Comparison of ENCODE assay signal across 8 cellular contexts in genomic region chr16:58026705-58027340, GRCh38. TPM values are rescaled to one million over a fixed set of nuclear protein-coding genes. Genes with fewer than 3 reads are reported as not detected.
A peak's percentile ranks its signal among the peaks of the same experiment; 100 is the strongest.
DNase-seq lines count a peak whose midpoint lies in the region; ATAC-seq and TF ChIP-seq lines count a peak whose summit lies in the region.

No MANE protein-coding gene starts in this region.

- no peaks in the 10 kb centered on the region for H3K36me3 ChIP-seq in BLaER1
- H3K36me3 ChIP-seq in OCI-LY7 (ENCODE audit: insufficient read depth, low read length), result no peaks in the 10 kb centered on the region

- no peak for DNase-seq in OCI-LY7 (ENCODE audit: low spot score)
- DNase-seq in epithelial cell of esophagus (ENCODE audit: low read depth), result no peak
- peak; percentile 57 for DNase-seq in nephron progenitor cell
- no peak for DNase-seq in GF-D8 (lab: John Stamatoyannopoulos, UW)
- DNase-seq in NK-92 (lab: John Stamatoyannopoulos, UW; ENCODE audit: unreplicated experiment), result no peak

- H4K20me1 ChIP-seq in BLaER1, result peaks cover 70% of the 10 kb centered on the region
- H4K20me1 ChIP-seq in OCI-LY7 (ENCODE audit: insufficient read depth, low read length), result no peaks in the 10 kb centered on the region

- peaks cover 57% of the 10 kb centered on the region for H3K27me3 Mint-ChIP-seq in nephron progenitor cell (ENCODE audit: low read depth, poor library complexity)

- peak overlapping the region; percentile 100 for H3K4me2 ChIP-seq in BLaER1
- peak overlapping the region; percentile 95; the same call in 1 of the 2 replicates for H3K4me2 ChIP-seq in OCI-LY7 (ENCODE audit: low read length)

- no peak overlapping the region for H2AFZ ChIP-seq in OCI-LY7 (ENCODE audit: low read length)

- no TSS peak for BruUV-seq in OCI-LY7 (replicated peaks; lab: Mats Ljungman, UMichigan)

- peaks cover 66% of the 10 kb centered on the region for H3K27me3 ChIP-seq in BLaER1

- no peaks in the 10 kb centered on the region for H3K9me2 ChIP-seq in OCI-LY7 (ENCODE audit: insufficient read depth, low read length)

- POLR2A ChIA-PET in OCI-LY7 (lab: Charles Lee), result no interaction called here

- no peaks in the 10 kb centered on the region for H3K9me3 ChIP-seq in BLaER1
- no peaks in the 10 kb centered on the region for H3K9me3 ChIP-seq in OCI-LY7 (ENCODE audit: low read length)

- H3K4me3 Mint-ChIP-seq in nephron progenitor cell, result peak overlapping the region; percentile 71

- H3K79me2 ChIP-seq in OCI-LY7 (ENCODE audit: insufficient read depth, low read depth, low read length), result no peaks in the 10 kb centered on the region

- intact Hi-C loops in OCI-LY7 (cut with micrococcal nuclease; ENCODE audit: unreplicated experiment), result loop anchor here (5.0 kb wide), 1 partner anchor 170 kb away; the partner anchor contains the start of gene CSNK2A2

- no peak overlapping the region for H3K9ac ChIP-seq in BLaER1

- no peaks in the 10 kb centered on the region for H3K9me3 Mint-ChIP-seq in nephron progenitor cell

- TF ChIP-seq CTCF in OCI-LY7 (conservative IDR thresholded peaks at IDR 0.05; ENCODE audit: low read length), result no peak
- TF ChIP-seq CTCF in epithelial cell of esophagus (IDR thresholded peaks at IDR 0.05; ENCODE audit: insufficient read depth, low read depth, low read length, missing control alignments), result no peak
- TF ChIP-seq CTCF in nephron progenitor cell (IDR thresholded peaks at IDR 0.05), result no peak

- H3K4me1 ChIP-seq in BLaER1 (peaks cover 40% of the 10 kb centered on the region), OCI-LY7 (ENCODE audit: insufficient read depth, low read length, poor library complexity, severe bottlenecking) (no peaks in the 10 kb centered on the region)

- no peak for ATAC-seq in GM18870 (IDR thresholded peaks at IDR 0.05; ENCODE audit: unreplicated experiment)
- ATAC-seq in HG03135 (IDR thresholded peaks at IDR 0.05; ENCODE audit: unreplicated experiment), result no peak

- H3K4me1 Mint-ChIP-seq in nephron progenitor cell, result peaks cover 46% of the 10 kb centered on the region

- H3K36me3 Mint-ChIP-seq in nephron progenitor cell (ENCODE audit: low read depth), result no peaks in the 10 kb centered on the region

- H3K27ac ChIP-seq in BLaER1, result no peak overlapping the region
- H3K27ac ChIP-seq in OCI-LY7 (ENCODE audit: low read depth, low read length, poor library complexity, severe bottlenecking), result no peak overlapping the region

- peak overlapping the region; percentile 73 for H3K4me3 ChIP-seq in BLaER1
- no peak overlapping the region for H3K4me3 ChIP-seq in OCI-LY7 (ENCODE audit: low read depth, low read length, poor library complexity, severe bottlenecking)
- peak overlapping the region; percentile 50 for H3K4me3 ChIP-seq in epithelial cell of esophagus (ENCODE audit: low read length)

- no peak overlapping the region for H3K27ac Mint-ChIP-seq in nephron progenitor cell

- CTCF ChIA-PET in OCI-LY7 (lab: Charles Lee; ENCODE audit: unreplicated experiment), result no interaction called here

RNA-seq across cellular contexts. Expression of gene MMP15, which starts 1.3 kb away (rescaled TPM):
- not detected in 2 replicates for total RNA-seq in OCI-LY7 (2014; rRNA removed; shearing (Covaris generic))
- total RNA-seq in OCI-LY7 (2022), result 0.18 and 0.21 TPM in 2 replicates

RNA-seq across cellular contexts. Expression of gene USB1, which starts 25.6 kb away (rescaled TPM):
- total RNA-seq in OCI-LY7 (2014; rRNA removed; shearing (Covaris generic)), result 10.4 and 12.5 TPM in 2 replicates
- 39.5 and 48.3 TPM in 2 replicates for total RNA-seq in OCI-LY7 (2022)

RNA-seq across cellular contexts. Expression of gene ZNF319, which starts 26.4 kb away (rescaled TPM):
- 4.2 and 4.7 TPM in 2 replicates for total RNA-seq in OCI-LY7 (2014; rRNA removed; shearing (Covaris generic))
- 12.7 and 13.0 TPM in 2 replicates for total RNA-seq in OCI-LY7 (2022)

RNA-seq across cellular contexts. Expression of gene CNGB1, which starts 55.9 kb away (rescaled TPM):
- total RNA-seq in OCI-LY7 (2014; rRNA removed; shearing (Covaris generic)), result not detected in 2 replicates
- not detected in 2 replicates for total RNA-seq in OCI-LY7 (2022)
